Comparison of ENCODE assay signal across 12 cellular contexts in the genomic region with DNA sequence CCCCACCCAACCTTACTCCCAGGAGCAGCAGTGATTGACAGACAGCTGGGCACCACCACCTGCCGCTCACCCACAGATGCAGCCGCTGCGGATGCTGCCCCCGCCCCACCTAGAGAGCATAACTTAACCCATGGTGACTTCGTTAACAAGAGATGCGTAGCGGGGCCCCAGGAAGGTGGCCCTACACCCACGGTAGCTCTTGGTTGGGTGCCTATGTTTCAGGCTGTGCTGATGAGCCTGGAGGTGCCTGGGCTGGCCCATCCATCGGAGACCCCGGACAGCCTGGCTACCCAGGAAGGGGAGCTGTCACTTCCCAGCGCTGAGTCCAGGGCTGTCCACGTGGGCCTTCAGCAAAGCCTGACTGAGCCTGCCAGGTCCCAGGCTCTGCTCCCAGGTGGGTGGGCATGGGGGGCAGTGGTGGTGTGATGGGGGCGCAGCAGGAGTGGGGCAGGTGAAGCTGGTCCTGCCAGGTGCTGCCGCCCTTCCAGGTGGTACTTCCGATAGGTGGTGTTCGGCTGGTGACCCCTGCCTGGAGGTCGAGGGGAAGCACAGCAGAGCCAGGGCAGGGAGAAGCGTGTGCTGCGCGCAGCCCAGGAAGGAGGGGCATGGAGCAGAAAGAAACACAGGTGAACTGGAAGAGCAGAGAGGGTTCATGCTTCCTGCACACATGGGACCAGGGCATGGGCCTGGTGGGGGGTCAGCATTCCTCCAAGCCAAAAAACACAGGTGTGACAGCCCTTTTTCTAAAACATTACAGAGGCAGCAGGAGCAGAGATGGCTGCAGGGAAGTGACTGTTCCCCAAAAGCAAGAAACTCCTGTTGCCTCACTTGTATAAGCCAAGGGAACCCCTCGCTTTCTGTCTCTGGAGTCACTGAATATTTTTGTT. TPM values are rescaled to one million over a fixed set of nuclear protein-coding genes. Genes with fewer than 3 reads are reported as not detected.
A peak's percentile ranks its signal among the peaks of the same experiment; 100 is the strongest.
DNase-seq lines count a peak whose midpoint lies in the region; ATAC-seq lines count a peak whose summit lies in the region.
"Had no signal": no experiment of that assay in that cellular context is flagged by ENCODE, and none has a peak within 500 bp of the region (broad histone marks: within the 10 kb centered on the region; RNA-seq: fewer than 3 reads in every experiment).

No MANE protein-coding gene starts in this region.

- H3K4me1 ChIP-seq in SJCRH30 = peaks cover 60% of the 10 kb centered on the region

- no peaks in the 10 kb centered on the region for H3K9me3 ChIP-seq in SJCRH30 (replicated peaks)
- H3K9me3 ChIP-seq: adrenal gland, stomach had no signal

- H3K4me3 Mint-ChIP-seq in stimulated activated effector memory CD8-positive, alpha-beta T cell treated with anti-CD3 and anti-CD28 coated beads, Interleukin-12 subunit alpha, Interleukin-12 subunit beta, amount 100 ng/mL, for 72 hours = no peak overlapping the region

- peak; percentile 6 for DNase-seq in activated T-cell treated with anti-CD3 and anti-CD28 coated beads, Interleukin-2, amount 50 U/mL, for 1 hour
- DNase-seq in activated T-cell treated with anti-CD3 and anti-CD28 coated beads, Interleukin-2, amount 50 U/mL, for 48 hours = no peak
- DNase-seq in SJCRH30 (peak; percentile 67 to 69), left ventricle myocardium superior (peak; percentile 18), NCI-H1930 (lab: John Stamatoyannopoulos, UW) (no peak), AML-193 (lab: John Stamatoyannopoulos, UW) (no peak)
- no peak for DNase-seq in stimulated activated effector memory CD8-positive, alpha-beta T cell treated with anti-CD3 and anti-CD28 coated beads, Interleukin-12 subunit alpha, Interleukin-12 subunit beta, amount 100 ng/mL, for 72 hours (ENCODE audit: low spot score in 2 of 2)
- DNase-seq: Calu3, NCI-H2029, stomach had no signal

- intact Hi-C loops in left ventricle myocardium superior (cut with micrococcal nuclease) = no loop called here

- no peaks in the 10 kb centered on the region for H3K9me3 Mint-ChIP-seq in stimulated activated effector memory CD8-positive, alpha-beta T cell treated with anti-CD3 and anti-CD28 coated beads, Interleukin-12 subunit alpha, Interleukin-12 subunit beta, amount 100 ng/mL, for 72 hours

- peaks cover 21% of the 10 kb centered on the region for H3K36me3 ChIP-seq in SJCRH30
- H3K36me3 ChIP-seq: adrenal gland had no signal

- peak overlapping the region; percentile 46 for H3K27ac ChIP-seq in SJCRH30

- ATAC-seq in left ventricle myocardium superior = no peak
- no peak for ATAC-seq in stimulated activated effector memory CD8-positive, alpha-beta T cell treated with anti-CD3 and anti-CD28 coated beads, Interleukin-12 subunit alpha, Interleukin-12 subunit beta, amount 100 ng/mL, for 72 hours
- no peak for ATAC-seq in HG03039 (IDR thresholded peaks at IDR 0.05; ENCODE audit: unreplicated experiment)

- H3K27ac Mint-ChIP-seq in stimulated activated effector memory CD8-positive, alpha-beta T cell treated with anti-CD3 and anti-CD28 coated beads, Interleukin-12 subunit alpha, Interleukin-12 subunit beta, amount 100 ng/mL, for 72 hours = peak overlapping the region; percentile 60

- peaks cover 20% of the 10 kb centered on the region for H3K36me3 Mint-ChIP-seq in stimulated activated effector memory CD8-positive, alpha-beta T cell treated with anti-CD3 and anti-CD28 coated beads, Interleukin-12 subunit alpha, Interleukin-12 subunit beta, amount 100 ng/mL, for 72 hours

- H3K4me3 ChIP-seq in SJCRH30 = no peak overlapping the region
- H3K4me3 ChIP-seq: adrenal gland, stomach had no signal

- H3K4me1 Mint-ChIP-seq in stimulated activated effector memory CD8-positive, alpha-beta T cell treated with anti-CD3 and anti-CD28 coated beads, Interleukin-12 subunit alpha, Interleukin-12 subunit beta, amount 100 ng/mL, for 72 hours = peaks cover 37% of the 10 kb centered on the region

- no peaks in the 10 kb centered on the region for H3K27me3 ChIP-seq in SJCRH30
- H3K27me3 ChIP-seq: adrenal gland, stomach had no signal

RNA-seq across cellular contexts. Expression of gene SYNJ2, which starts 56.9 kb away (rescaled TPM):
- 32.5 and 33.4 TPM in 2 replicates for total RNA-seq in SJCRH30 (2014; rRNA removed; shearing (Covaris generic))
- 14.7 TPM for total RNA-seq in left ventricle myocardium superior

Comparison
In these comparisons a context has a peak if more than half of its experiments do, and no peak if none do; other contexts are left out.
1. DNase-seq: peak in activated T-cell treated with anti-CD3 and anti-CD28 coated beads, Interleukin-2, amount 50 U/mL, for 1 hour (single experiment), SJCRH30 (2 of 2) and left ventricle myocardium superior (single experiment); none in activated T-cell treated with anti-CD3 and anti-CD28 coated beads, Interleukin-2, amount 50 U/mL, for 48 hours (0 of 2), stimulated activated effector memory CD8-positive, alpha-beta T cell treated with anti-CD3 and anti-CD28 coated beads, Interleukin-12 subunit alpha, Interleukin-12 subunit beta, amount 100 ng/mL, for 72 hours (0 of 2), NCI-H1930 (0 of 2) and AML-193 (0 of 2).